Comparison of ENCODE assay signal across 1 cellular context in genomic region chr12:50167026-50167742, GRCh38.
A peak's percentile ranks its signal among the peaks of the same experiment; 100 is the strongest.
TF ChIP-seq lines count a peak whose summit lies in the region.

A gene with protein sequence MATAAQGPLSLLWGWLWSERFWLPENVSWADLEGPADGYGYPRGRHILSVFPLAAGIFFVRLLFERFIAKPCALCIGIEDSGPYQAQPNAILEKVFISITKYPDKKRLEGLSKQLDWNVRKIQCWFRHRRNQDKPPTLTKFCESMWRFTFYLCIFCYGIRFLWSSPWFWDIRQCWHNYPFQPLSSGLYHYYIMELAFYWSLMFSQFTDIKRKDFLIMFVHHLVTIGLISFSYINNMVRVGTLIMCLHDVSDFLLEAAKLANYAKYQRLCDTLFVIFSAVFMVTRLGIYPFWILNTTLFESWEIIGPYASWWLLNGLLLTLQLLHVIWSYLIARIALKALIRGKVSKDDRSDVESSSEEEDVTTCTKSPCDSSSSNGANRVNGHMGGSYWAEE (minus strand): TSS chr12:50167369. CDS start chr12:50167297, 72 bp downstream.

TF ChIP-seq in K562, 482 proteins besides CTCF, POLR2A, EP300 and RAD21 (continued from another document and continues in another):
- TF ChIP-seq, protein P1, sequence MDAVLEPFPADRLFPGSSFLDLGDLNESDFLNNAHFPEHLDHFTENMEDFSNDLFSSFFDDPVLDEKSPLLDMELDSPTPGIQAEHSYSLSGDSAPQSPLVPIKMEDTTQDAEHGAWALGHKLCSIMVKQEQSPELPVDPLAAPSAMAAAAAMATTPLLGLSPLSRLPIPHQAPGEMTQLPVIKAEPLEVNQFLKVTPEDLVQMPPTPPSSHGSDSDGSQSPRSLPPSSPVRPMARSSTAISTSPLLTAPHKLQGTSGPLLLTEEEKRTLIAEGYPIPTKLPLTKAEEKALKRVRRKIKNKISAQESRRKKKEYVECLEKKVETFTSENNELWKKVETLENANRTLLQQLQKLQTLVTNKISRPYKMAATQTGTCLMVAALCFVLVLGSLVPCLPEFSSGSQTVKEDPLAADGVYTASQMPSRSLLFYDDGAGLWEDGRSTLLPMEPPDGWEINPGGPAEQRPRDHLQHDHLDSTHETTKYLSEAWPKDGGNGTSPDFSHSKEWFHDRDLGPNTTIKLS (IDR thresholded peaks at IDR 0.05; ENCODE audit: borderline replicate concordance, low read depth), result 0 out of 2 replicates have a peak, but pooled peaks have one; percentile 21
- TF ChIP-seq ZNF347 (CRISPR knock-in tag; IDR thresholded peaks at IDR 0.05; ENCODE audit: low read depth), result no peak
- TF ChIP-seq RBM39 (optimal IDR thresholded peaks at IDR 0.05; ENCODE audit: low read depth, low read length), result no peak
- TF ChIP-seq SPI1 (IDR thresholded peaks at IDR 0.05; ENCODE audit: borderline replicate concordance, low read depth, low read length), result peak; percentile 65; the same call in 1 of the 2 replicates
- no peak for TF ChIP-seq DMBX1 (CRISPR knock-in tag; IDR thresholded peaks at IDR 0.05; ENCODE audit: borderline replicate concordance)
- no peak for TF ChIP-seq TFE3 (CRISPR knock-in tag; IDR thresholded peaks at IDR 0.05)
- peak; percentile 25; the same call in 1 of the 2 replicates for TF ChIP-seq SIN3B (IDR thresholded peaks at IDR 0.05; ENCODE audit: low read depth)
- no peak for TF ChIP-seq FOXK2 (conservative IDR thresholded peaks at IDR 0.05 in 1 of 2, IDR thresholded peaks at IDR 0.05 in 1 of 2; ENCODE audit: low read depth in 2 of 2)
- no peak for TF ChIP-seq HDAC3 (IDR thresholded peaks at IDR 0.05; ENCODE audit: borderline replicate concordance, partially characterized antibody)
- no peak for TF ChIP-seq ZNF407 (IDR thresholded peaks at IDR 0.05; ENCODE audit: low read depth)
- no peak for TF ChIP-seq THRAP3 (IDR thresholded peaks at IDR 0.05; ENCODE audit: borderline replicate concordance)
- TF ChIP-seq POLR2B (IDR thresholded peaks at IDR 0.05; ENCODE audit: low read depth, partially characterized antibody), result peak; percentile 17
- TF ChIP-seq CC2D1A (IDR thresholded peaks at IDR 0.05), result no peak
- no peak for TF ChIP-seq ZNF324 (CRISPR knock-in tag; IDR thresholded peaks at IDR 0.05)
- TF ChIP-seq GTF2F1 (IDR thresholded peaks at IDR 0.05; ENCODE audit: low read depth, low read length), result no peak
- TF ChIP-seq, protein P2, sequence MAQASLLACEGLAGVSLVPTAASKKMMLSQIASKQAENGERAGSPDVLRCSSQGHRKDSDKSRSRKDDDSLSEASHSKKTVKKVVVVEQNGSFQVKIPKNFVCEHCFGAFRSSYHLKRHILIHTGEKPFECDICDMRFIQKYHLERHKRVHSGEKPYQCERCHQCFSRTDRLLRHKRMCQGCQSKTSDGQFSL (CRISPR knock-in tag; IDR thresholded peaks at IDR 0.05), result no peak
- TF ChIP-seq, protein P2 (tag; IDR thresholded peaks at IDR 0.05), result no peak
- TF ChIP-seq NBN (IDR thresholded peaks at IDR 0.05; ENCODE audit: low read depth), result 0 out of 2 replicates have a peak, but pooled peaks have one; percentile 26
- TF ChIP-seq CEBPG (CRISPR knock-in tag; IDR thresholded peaks at IDR 0.05), result no peak
- no peak for TF ChIP-seq CEBPG (tag; conservative IDR thresholded peaks at IDR 0.05 in 1 of 2, IDR thresholded peaks at IDR 0.05 in 1 of 2)
- TF ChIP-seq, protein P3, sequence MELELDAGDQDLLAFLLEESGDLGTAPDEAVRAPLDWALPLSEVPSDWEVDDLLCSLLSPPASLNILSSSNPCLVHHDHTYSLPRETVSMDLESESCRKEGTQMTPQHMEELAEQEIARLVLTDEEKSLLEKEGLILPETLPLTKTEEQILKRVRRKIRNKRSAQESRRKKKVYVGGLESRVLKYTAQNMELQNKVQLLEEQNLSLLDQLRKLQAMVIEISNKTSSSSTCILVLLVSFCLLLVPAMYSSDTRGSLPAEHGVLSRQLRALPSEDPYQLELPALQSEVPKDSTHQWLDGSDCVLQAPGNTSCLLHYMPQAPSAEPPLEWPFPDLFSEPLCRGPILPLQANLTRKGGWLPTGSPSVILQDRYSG (tag; conservative IDR thresholded peaks at IDR 0.05; ENCODE audit: low read depth), result no peak
- TF ChIP-seq FOXJ3 (CRISPR knock-in tag; IDR thresholded peaks at IDR 0.05), result no peak
- TF ChIP-seq ZNF23 (CRISPR knock-in tag; IDR thresholded peaks at IDR 0.05), result no peak
- no peak; the same call in 1 of the 2 replicates for TF ChIP-seq GMEB1 (CRISPR knock-in tag; IDR thresholded peaks at IDR 0.05)
- TF ChIP-seq MITF (IDR thresholded peaks at IDR 0.05), result no peak
- TF ChIP-seq ERF (CRISPR knock-in tag; IDR thresholded peaks at IDR 0.05), result no peak
- TF ChIP-seq STAG1 (CRISPR knock-in tag; IDR thresholded peaks at IDR 0.05; ENCODE audit: borderline replicate concordance), result no peak
- TF ChIP-seq KAT2B (IDR thresholded peaks at IDR 0.05; ENCODE audit: low read depth, low read length), result no peak
- peak; percentile 22; the same call in 1 of the 2 replicates for TF ChIP-seq ESRRA (IDR thresholded peaks at IDR 0.05; ENCODE audit: borderline replicate concordance, low read depth)
- no peak for TF ChIP-seq MYBL2 (IDR thresholded peaks at IDR 0.05; ENCODE audit: low read depth)
- TF ChIP-seq MYBL2 (CRISPR knock-in tag; IDR thresholded peaks at IDR 0.05; ENCODE audit: borderline replicate concordance), result no peak
- peak; percentile 55; the same call in 1 of the 2 replicates for TF ChIP-seq EP400 (IDR thresholded peaks at IDR 0.05)
- no peak for TF ChIP-seq NFATC3 (IDR thresholded peaks at IDR 0.05)
- TF ChIP-seq NFXL1 (CRISPR knock-in tag; IDR thresholded peaks at IDR 0.05), result no peak
- TF ChIP-seq CREB1 (IDR thresholded peaks at IDR 0.05), result peak; percentile 22; the same call in 1 of the 2 replicates
- TF ChIP-seq CREB1 (CRISPR knock-in tag; IDR thresholded peaks at IDR 0.05), result 0 out of 2 replicates have a peak, but pooled peaks have one; percentile 19
- no peak for TF ChIP-seq SMAD3 (CRISPR knock-in tag; conservative IDR thresholded peaks at IDR 0.05)
- TF ChIP-seq SP2 (IDR thresholded peaks at IDR 0.05; ENCODE audit: extremely low read depth, low read depth, low read length, poor library complexity, severe bottlenecking), result no peak
- no peak for TF ChIP-seq IRF9 (tag; IDR thresholded peaks at IDR 0.05)
- TF ChIP-seq ZBED1 (IDR thresholded peaks at IDR 0.05), result no peak
- no peak for TF ChIP-seq CREBBP (IDR thresholded peaks at IDR 0.05; ENCODE audit: low read depth, low read length)
- TF ChIP-seq, protein P4, sequence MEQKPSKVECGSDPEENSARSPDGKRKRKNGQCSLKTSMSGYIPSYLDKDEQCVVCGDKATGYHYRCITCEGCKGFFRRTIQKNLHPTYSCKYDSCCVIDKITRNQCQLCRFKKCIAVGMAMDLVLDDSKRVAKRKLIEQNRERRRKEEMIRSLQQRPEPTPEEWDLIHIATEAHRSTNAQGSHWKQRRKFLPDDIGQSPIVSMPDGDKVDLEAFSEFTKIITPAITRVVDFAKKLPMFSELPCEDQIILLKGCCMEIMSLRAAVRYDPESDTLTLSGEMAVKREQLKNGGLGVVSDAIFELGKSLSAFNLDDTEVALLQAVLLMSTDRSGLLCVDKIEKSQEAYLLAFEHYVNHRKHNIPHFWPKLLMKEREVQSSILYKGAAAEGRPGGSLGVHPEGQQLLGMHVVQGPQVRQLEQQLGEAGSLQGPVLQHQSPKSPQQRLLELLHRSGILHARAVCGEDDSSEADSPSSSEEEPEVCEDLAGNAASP (IDR thresholded peaks at IDR 0.05), result no peak
- TF ChIP-seq ZFX (CRISPR knock-in tag; IDR thresholded peaks at IDR 0.05), result no peak
- no peak for TF ChIP-seq ARHGAP35 (IDR thresholded peaks at IDR 0.05; ENCODE audit: partially characterized antibody)
